In the genomic region with DNA sequence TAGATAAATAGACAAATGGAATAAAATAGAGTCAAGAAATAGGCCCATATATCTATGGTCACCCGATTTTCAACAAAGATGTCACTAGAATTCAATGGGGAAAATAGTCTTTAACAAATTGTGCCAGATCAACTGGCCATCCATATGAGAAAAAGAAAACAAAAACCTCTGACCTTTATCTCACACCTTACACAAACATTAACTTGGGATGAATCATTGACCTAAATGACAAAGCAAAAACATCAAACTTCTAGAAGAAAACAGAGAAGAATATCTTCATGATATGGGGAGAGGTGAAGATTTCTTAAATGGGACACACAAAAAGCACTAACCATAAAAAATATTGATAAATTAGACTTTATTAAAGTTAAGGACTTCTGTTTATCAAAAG, we compare ENCODE assay signal across 1 cellular context.
TF ChIP-seq lines count a peak whose summit lies in the region.

No MANE protein-coding gene starts in this region.

TF ChIP-seq in K562, 482 proteins besides CTCF, POLR2A, EP300 and RAD21 (continued from another document):
- TF ChIP-seq MAFG (tag; conservative IDR thresholded peaks at IDR 0.05), result peak; percentile 77
- TF ChIP-seq C11orf30 (IDR thresholded peaks at IDR 0.05; ENCODE audit: low read depth), result peak; percentile 73
- no peak for TF ChIP-seq NR2C1 (IDR thresholded peaks at IDR 0.05)
- TF ChIP-seq NR2C1 (tag; IDR thresholded peaks at IDR 0.05), result 0 out of 2 replicates have a peak, but pooled peaks have one; percentile 16
- peak; percentile 67 for TF ChIP-seq ARID1B (IDR thresholded peaks at IDR 0.05)
- TF ChIP-seq BACH1 (tag; IDR thresholded peaks at IDR 0.05), result no peak
- TF ChIP-seq SMARCA4 (IDR thresholded peaks at IDR 0.05), result peak; percentile 57; the same call in 1 of the 2 replicates
- no peak for TF ChIP-seq LARP7 (IDR thresholded peaks at IDR 0.05)
- TF ChIP-seq SREBF1 (IDR thresholded peaks at IDR 0.05; ENCODE audit: borderline replicate concordance, low read depth, low read length), result no peak
- no peak for TF ChIP-seq ZNF436 (CRISPR knock-in tag; IDR thresholded peaks at IDR 0.05)
- peak; percentile 40; the same call in 1 of the 2 replicates for TF ChIP-seq ZNF316 (IDR thresholded peaks at IDR 0.05)
- peak; percentile 63; the same call in 1 of the 2 replicates for TF ChIP-seq JUND (IDR thresholded peaks at IDR 0.05; ENCODE audit: borderline replicate concordance, low read depth, low read length)
- peak; percentile 66; the same call in 1 of the 3 replicates for TF ChIP-seq JUND (tag; IDR thresholded peaks at IDR 0.05; ENCODE audit: borderline replicate concordance, low read depth, low read length)
- TF ChIP-seq MCM5 (IDR thresholded peaks at IDR 0.05; ENCODE audit: low read depth), result no peak
- no peak for TF ChIP-seq NBN (IDR thresholded peaks at IDR 0.05; ENCODE audit: low read depth)
- TF ChIP-seq NFE2 (IDR thresholded peaks at IDR 0.05; ENCODE audit: low read depth), result peak; percentile 73
- TF ChIP-seq SMARCE1 (IDR thresholded peaks at IDR 0.05), result peak; percentile 42; the same call in 1 of the 2 replicates
- TF ChIP-seq U2AF1 (optimal IDR thresholded peaks at IDR 0.05; ENCODE audit: low read depth, low read length), result no peak
- TF ChIP-seq THRAP3 (IDR thresholded peaks at IDR 0.05; ENCODE audit: borderline replicate concordance), result no peak
- no peak for TF ChIP-seq SAFB2 (IDR thresholded peaks at IDR 0.05; ENCODE audit: borderline replicate concordance, low read depth, low read length, severe bottlenecking)
- TF ChIP-seq SMAD3 (CRISPR knock-in tag; conservative IDR thresholded peaks at IDR 0.05), result no peak
- TF ChIP-seq SRSF7 (optimal IDR thresholded peaks at IDR 0.05; ENCODE audit: low read depth, low read length), result no peak
- TF ChIP-seq MAFF (IDR thresholded peaks at IDR 0.05; ENCODE audit: low read length), result peak; percentile 65; the same call in 1 of the 2 replicates
- no peak for TF ChIP-seq KDM1A (IDR thresholded peaks at IDR 0.05)
- TF ChIP-seq DPF2 (IDR thresholded peaks at IDR 0.05), result peak; percentile 49; the same call in 1 of the 2 replicates
- TF ChIP-seq POLR2B (IDR thresholded peaks at IDR 0.05; ENCODE audit: low read depth, partially characterized antibody), result no peak
- no peak for TF ChIP-seq SETDB1 (IDR thresholded peaks at IDR 0.05; ENCODE audit: low read length)
- TF ChIP-seq MIER1 (IDR thresholded peaks at IDR 0.05; ENCODE audit: low read depth), result no peak
- no peak for TF ChIP-seq FOXA1 (IDR thresholded peaks at IDR 0.05; ENCODE audit: borderline replicate concordance)
- TF ChIP-seq FOSL1 (tag; conservative IDR thresholded peaks at IDR 0.05), result peak; percentile 90
- TF ChIP-seq KAT2B (IDR thresholded peaks at IDR 0.05; ENCODE audit: low read depth, low read length), result no peak
- TF ChIP-seq ELF1 (tag; IDR thresholded peaks at IDR 0.05), result no peak
